16 cellular contexts compared by ENCODE assay signal in the genomic region with DNA sequence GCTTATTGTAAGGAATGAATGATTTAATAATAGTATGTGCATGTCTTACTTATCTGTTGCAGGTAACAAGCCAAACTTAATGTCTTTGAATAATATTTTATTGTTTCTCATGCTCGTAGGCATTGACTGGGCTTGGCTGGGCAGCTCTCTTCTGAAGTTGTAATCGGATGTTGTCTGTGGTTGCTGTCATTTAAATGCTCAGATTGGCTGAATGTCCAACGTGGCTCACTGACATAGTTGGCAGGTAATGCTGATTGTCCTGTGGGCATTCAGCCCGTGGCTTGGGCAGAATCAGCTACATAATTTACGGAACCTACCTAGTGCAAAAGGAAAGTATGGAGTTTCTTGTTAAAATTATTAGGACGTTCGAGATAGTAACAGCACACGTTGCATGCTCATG.
"Had no signal": no experiment of that assay in that cellular context is flagged by ENCODE, and none has a peak within 500 bp of the region (broad histone marks: within the 10 kb centered on the region; RNA-seq: fewer than 3 reads in every experiment).

No MANE protein-coding gene starts in this region.

- H3K4me1 ChIP-seq: parathyroid adenoma, right atrium auricular region, stomach, transverse colon had no signal

- H3K36me3 Mint-ChIP-seq: immature natural killer cell; naive thymus-derived CD4-positive, alpha-beta T cell had no signal

- H3K36me3 ChIP-seq: right atrium auricular region, sigmoid colon, stomach, thoracic aorta, transverse colon had no signal

- H3K27me3 ChIP-seq: dorsolateral prefrontal cortex, right atrium auricular region, sigmoid colon, stomach, transverse colon had no signal

- H3K4me3 ChIP-seq: dorsolateral prefrontal cortex, right atrium auricular region, sigmoid colon, skin epidermis, stomach, thoracic aorta, transverse colon had no signal

- H3K27me3 Mint-ChIP-seq: naive thymus-derived CD4-positive, alpha-beta T cell had no signal

- DNase-seq: cortex of kidney; effector CD8-positive, alpha-beta T cell; foreskin melanocyte; immature natural killer cell; naive thymus-derived CD4-positive, alpha-beta T cell; nephron progenitor cell; sigmoid colon; stimulated activated naive CD4-positive, alpha-beta T cell; stomach; substantia nigra; transverse colon had no signal

- H3K4me1 Mint-ChIP-seq: immature natural killer cell; naive thymus-derived CD4-positive, alpha-beta T cell; nephron progenitor cell had no signal

- H3K9me3 ChIP-seq: right atrium auricular region, sigmoid colon, stomach, thoracic aorta, transverse colon had no signal

- H3K27ac Mint-ChIP-seq: immature natural killer cell; naive thymus-derived CD4-positive, alpha-beta T cell; nephron progenitor cell had no signal

- H3K4me3 Mint-ChIP-seq: immature natural killer cell; naive thymus-derived CD4-positive, alpha-beta T cell; nephron progenitor cell had no signal

- ATAC-seq: naive thymus-derived CD4-positive, alpha-beta T cell had no signal

- H3K9me3 Mint-ChIP-seq: nephron progenitor cell had no signal

- H3K27ac ChIP-seq: dorsolateral prefrontal cortex, parathyroid adenoma, right atrium auricular region, sigmoid colon, skin epidermis, stomach, thoracic aorta, transverse colon had no signal
